11 cellular contexts compared by ENCODE assay signal in the genomic region with DNA sequence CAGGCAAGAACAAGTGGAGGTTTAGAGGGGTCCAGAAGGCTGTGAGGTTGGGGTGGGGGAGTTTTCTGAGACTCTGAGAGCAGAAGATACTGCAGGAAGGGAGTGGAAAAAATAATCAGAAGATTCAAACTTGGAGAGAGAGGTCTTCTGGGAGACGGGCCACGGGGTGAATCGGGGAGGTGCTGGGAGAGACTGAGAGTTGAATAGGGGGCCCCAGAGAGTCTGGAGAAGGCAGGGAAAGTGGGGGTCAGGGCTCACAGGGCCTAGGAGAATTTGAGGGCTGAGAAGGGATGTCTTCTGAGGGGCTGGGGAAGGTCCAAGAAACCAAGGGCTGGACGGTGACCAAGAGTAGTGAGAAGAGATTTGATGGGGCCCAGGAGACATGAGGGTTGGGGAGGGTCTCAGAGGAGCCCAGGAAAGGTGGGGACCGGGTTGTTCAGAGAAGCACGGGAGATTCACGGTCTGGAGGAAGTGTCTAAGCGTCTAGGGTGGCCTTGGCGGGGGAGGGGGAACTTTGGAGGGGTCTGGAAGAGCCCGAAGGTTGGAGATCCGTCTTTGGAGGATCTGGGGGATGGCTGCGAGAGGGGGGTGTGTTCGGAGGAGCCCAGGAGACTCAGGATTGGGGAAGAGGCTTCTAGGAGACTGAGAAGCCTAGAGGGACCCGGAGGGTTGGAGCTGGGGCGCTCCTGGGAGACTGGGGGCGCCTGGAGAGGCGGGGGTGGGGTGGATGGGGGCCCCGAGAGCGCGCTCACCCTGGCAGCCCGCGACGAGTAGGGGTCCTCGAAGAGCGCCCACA. TPM values are rescaled to one million over a fixed set of nuclear protein-coding genes. Genes with fewer than 3 reads are reported as not detected.
DNase-seq lines count a peak whose midpoint lies in the region; ATAC-seq, FAIRE-seq and TF ChIP-seq lines count a peak whose summit lies in the region.
"Had no signal": no experiment of that assay in that cellular context is flagged by ENCODE, and none has a peak within 500 bp of the region (broad histone marks: within the 10 kb centered on the region; RNA-seq: fewer than 3 reads in every experiment).

No MANE protein-coding gene starts in this region.

- POLR2A ChIA-PET in A549 (lab: Yijun Ruan, JAX), result interaction anchor here (1.3 to 1.9 kb wide), 2 partner anchors 15 to 397 kb away, joined by 6 to 8 read pairs; no protein-coding TSS in a partner anchor
- POLR2A ChIA-PET in naive thymus-derived CD8-positive, alpha-beta T cell (lab: Charles Lee), result no interaction called here

- no peak for ATAC-seq in A549
- no peak for ATAC-seq in activated T-helper 17 cell treated with anti-CD3 and anti-CD28 coated beads, Interleukin-2, amount 50 U/mL, for 72 hours (replicated peaks)
- ATAC-seq in naive thymus-derived CD8-positive, alpha-beta T cell, result no peak
- no peak for ATAC-seq in GM18505 (IDR thresholded peaks at IDR 0.05; ENCODE audit: unreplicated experiment)
- no peak for ATAC-seq in GM19328 (IDR thresholded peaks at IDR 0.05; ENCODE audit: unreplicated experiment)
- ATAC-seq in HG03196 (IDR thresholded peaks at IDR 0.05; ENCODE audit: unreplicated experiment), result no peak

- H3K27ac Mint-ChIP-seq in activated T-helper 17 cell treated with anti-CD3 and anti-CD28 coated beads, Interleukin-2, amount 50 U/mL, for 72 hours, result peak overlapping the region; percentile 1
- H3K27ac Mint-ChIP-seq in naive thymus-derived CD8-positive, alpha-beta T cell, result peak overlapping the region in 5 of 10 donors; percentile 8 to 64 (median 46)

- no peak for TF ChIP-seq RAD21 in A549 (conservative IDR thresholded peaks at IDR 0.05 in 1 of 2, IDR thresholded peaks at IDR 0.05 in 1 of 2)

- no peak for TF ChIP-seq POLR2A in A549 (IDR thresholded peaks at IDR 0.05; ENCODE audit: low read length)
- no peak for TF ChIP-seq POLR2A in GM12892 (IDR thresholded peaks at IDR 0.05; ENCODE audit: low read depth, low read length)
- TF ChIP-seq POLR2A in GM18505 (IDR thresholded peaks at IDR 0.05; ENCODE audit: borderline replicate concordance, extremely low read depth, insufficient read depth, insufficient read length), result no peak

- CTCF ChIA-PET in A549 (lab: Yijun Ruan, JAX), result interaction anchor here (0.6 to 3.0 kb wide), 41 partner anchors 9 to 394 kb away, joined by 3 to 76 read pairs (median 4); no protein-coding TSS in a partner anchor

- WGBS in A549 (ENCODE audit: missing lambda C conversion rate), result 25% methylated on average over 22 of the region's 25 CpGs

- FAIRE-seq in A549 (lab: Jason Lieb, UNC) (no peak), GM12892 (lab: Jason Lieb, UNC) (no peak)

- DNase-seq in A549 (ENCODE audit: low read depth in 1 of 2, low spot score in 1 of 2), result no peak
- peak; percentile 1 for DNase-seq in GM12892 (ENCODE audit: insufficient read length)
- DNase-seq in naive thymus-derived CD8-positive, alpha-beta T cell, result peak in 1 of 10 donors; percentile 46
- no peak for DNase-seq in ureter (ENCODE audit: low spot score)
- DNase-seq: NCI-H1092 treated with DMSO at 0.1 percent for 48 hours, NCI-H526 treated with DMSO at 0.1 percent for 48 hours, occipital lobe had no signal

- peaks cover 36% of the 10 kb centered on the region for H3K27me3 Mint-ChIP-seq in activated T-helper 17 cell treated with anti-CD3 and anti-CD28 coated beads, Interleukin-2, amount 50 U/mL, for 72 hours
- H3K27me3 Mint-ChIP-seq in naive thymus-derived CD8-positive, alpha-beta T cell, result peaks cover 17 to 76% (median 53%) of the 10 kb centered on the region in 5 donors

- H3K4me3 Mint-ChIP-seq in activated T-helper 17 cell treated with anti-CD3 and anti-CD28 coated beads, Interleukin-2, amount 50 U/mL, for 72 hours, result peak overlapping the region; percentile 65
- peak overlapping the region; percentile 13 to 76 (median 64) for H3K4me3 Mint-ChIP-seq in naive thymus-derived CD8-positive, alpha-beta T cell

- H3K4me2 ChIP-seq in A549, result peak overlapping the region; percentile 92

- TF ChIP-seq CTCF in A549 (IDR thresholded peaks at IDR 0.05), result no peak

- TF ChIP-seq EP300 in A549 (IDR thresholded peaks at IDR 0.05), result no peak

- peaks cover 35% of the 10 kb centered on the region for H3K4me1 ChIP-seq in A549

- H3K4me3 ChIP-seq in A549, result peak overlapping the region; percentile 46; the same call in 1 of the 3 replicates

- no peaks in the 10 kb centered on the region for H3K9me3 Mint-ChIP-seq in activated T-helper 17 cell treated with anti-CD3 and anti-CD28 coated beads, Interleukin-2, amount 50 U/mL, for 72 hours
- H3K9me3 Mint-ChIP-seq in naive thymus-derived CD8-positive, alpha-beta T cell, result peaks cover 0 to 24% (median 7%) of the 10 kb centered on the region in 9 donors

- no peaks in the 10 kb centered on the region for H3K9me3 ChIP-seq in A549

- H3K27ac ChIP-seq in A549, result no peak overlapping the region

- peaks cover 42% of the 10 kb centered on the region for H3K4me1 Mint-ChIP-seq in activated T-helper 17 cell treated with anti-CD3 and anti-CD28 coated beads, Interleukin-2, amount 50 U/mL, for 72 hours
- peaks cover 33 to 60% (median 51%) of the 10 kb centered on the region in 4 donors for H3K4me1 Mint-ChIP-seq in naive thymus-derived CD8-positive, alpha-beta T cell

- H3K36me3 Mint-ChIP-seq in activated T-helper 17 cell treated with anti-CD3 and anti-CD28 coated beads, Interleukin-2, amount 50 U/mL, for 72 hours (ENCODE audit: low read depth), result peaks cover 29% of the 10 kb centered on the region
- H3K36me3 Mint-ChIP-seq in naive thymus-derived CD8-positive, alpha-beta T cell, result peaks cover 0 to 12% (median 6%) of the 10 kb centered on the region in 3 donors

TF ChIP-seq in A549, 52 proteins besides CTCF, POLR2A, EP300 and RAD21 (continues in another document):
- TF ChIP-seq, protein P1, sequence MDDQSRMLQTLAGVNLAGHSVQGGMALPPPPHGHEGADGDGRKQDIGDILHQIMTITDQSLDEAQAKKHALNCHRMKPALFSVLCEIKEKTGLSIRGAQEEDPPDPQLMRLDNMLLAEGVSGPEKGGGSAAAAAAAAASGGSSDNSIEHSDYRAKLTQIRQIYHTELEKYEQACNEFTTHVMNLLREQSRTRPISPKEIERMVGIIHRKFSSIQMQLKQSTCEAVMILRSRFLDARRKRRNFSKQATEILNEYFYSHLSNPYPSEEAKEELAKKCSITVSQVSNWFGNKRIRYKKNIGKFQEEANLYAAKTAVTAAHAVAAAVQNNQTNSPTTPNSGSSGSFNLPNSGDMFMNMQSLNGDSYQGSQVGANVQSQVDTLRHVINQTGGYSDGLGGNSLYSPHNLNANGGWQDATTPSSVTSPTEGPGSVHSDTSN (IDR thresholded peaks at IDR 0.05), result no peak
- no peak for TF ChIP-seq EHF (CRISPR knock-in tag; IDR thresholded peaks at IDR 0.05)
- no peak for TF ChIP-seq RARB (CRISPR knock-in tag; IDR thresholded peaks at IDR 0.05)

RNA-seq across cellular contexts. Expression of a gene that starts 1.5 kb away (rescaled TPM):
- polyA plus RNA-seq in A549 (2011; rRNA removed), result 0.17 and 0.32 TPM in 2 replicates
- 0.30 and 0.41 TPM in 2 replicates for polyA plus RNA-seq in A549 (2012; cell fraction: cytosol; rRNA removed)
- 1.3 and 1.5 TPM in 2 replicates for polyA plus RNA-seq in A549 (2012; cell fraction: nucleus; rRNA removed)
- polyA plus RNA-seq in A549 (2017; fragmentation: RNase III; extraction: RNeasy Plus Mini Kit Qiagen cat#74134 plus additional on column Dnase treatment), result 1.0 to 1.7 TPM (median 1.4 TPM) in 3 replicates
- polyA minus RNA-seq in A549 (2011; rRNA and poly(A)+ RNA removed), result 0.54 and 0.83 TPM in 2 replicates
- polyA plus RNA-seq in GM12892 (2012; ENCODE audit: missing spikeins), result 3.0 TPM
- total RNA-seq in activated T-helper 17 cell treated with anti-CD3 and anti-CD28 coated beads, Interleukin-2, amount 50 U/mL, for 72 hours, result 10 to 100 TPM; 12.8 to 18.8 TPM
- total RNA-seq in naive thymus-derived CD8-positive, alpha-beta T cell, result under 1 TPM; 0.73 to 0.80 TPM
- polyA plus RNA-seq in naive thymus-derived CD8-positive, alpha-beta T cell, result not detected
- total RNA-seq in ureter, result 22.4 TPM

RNA-seq across cellular contexts. Expression of a gene that starts 37.8 kb away (rescaled TPM):
- polyA plus RNA-seq in A549 (2011; rRNA removed), result 1.3 and 1.7 TPM in 2 replicates
- 1.3 and 1.4 TPM in 2 replicates for polyA plus RNA-seq in A549 (2012; cell fraction: cytosol; rRNA removed)
- polyA plus RNA-seq in A549 (2012; cell fraction: nucleus; rRNA removed), result 5.7 and 7.2 TPM in 2 replicates
- polyA plus RNA-seq in A549 (2017; fragmentation: RNase III; extraction: RNeasy Plus Mini Kit Qiagen cat#74134 plus additional on column Dnase treatment), result 1.5 to 2.0 TPM (median 1.7 TPM) in 3 replicates
- 1.2 and 1.8 TPM in 2 replicates for polyA minus RNA-seq in A549 (2011; rRNA and poly(A)+ RNA removed)
- polyA plus RNA-seq in GM12892 (2012; ENCODE audit: missing spikeins), result 2.3 TPM
- total RNA-seq in activated T-helper 17 cell treated with anti-CD3 and anti-CD28 coated beads, Interleukin-2, amount 50 U/mL, for 72 hours, result 10 to 100 TPM; 54.6 to 86.0 TPM
- total RNA-seq in naive thymus-derived CD8-positive, alpha-beta T cell, result 1 to 10 TPM; 6.4 to 9.7 TPM
- polyA plus RNA-seq in naive thymus-derived CD8-positive, alpha-beta T cell, result 1 to 10 TPM in 2 of 3 donors, under 1 TPM in 1; 0.37 to 2.0 (median 1.3) TPM
- total RNA-seq in ureter, result 1.1 TPM

RNA-seq across cellular contexts. Expression of a gene that starts 48.6 kb away (rescaled TPM):
- 39.2 and 39.3 TPM in 2 replicates for polyA plus RNA-seq in A549 (2011; rRNA removed)
- 66.5 and 83.6 TPM in 2 replicates for polyA plus RNA-seq in A549 (2012; cell fraction: cytosol; rRNA removed)
- 131 and 169 TPM in 2 replicates for polyA plus RNA-seq in A549 (2012; cell fraction: nucleus; rRNA removed)
- 52.5 to 69.7 TPM (median 67.0 TPM) in 3 replicates for polyA plus RNA-seq in A549 (2017; fragmentation: RNase III; extraction: RNeasy Plus Mini Kit Qiagen cat#74134 plus additional on column Dnase treatment)
- polyA minus RNA-seq in A549 (2011; rRNA and poly(A)+ RNA removed), result 44.5 and 46.1 TPM in 2 replicates
- 16.3 TPM for polyA plus RNA-seq in GM12892 (2012; ENCODE audit: missing spikeins)
- total RNA-seq in activated T-helper 17 cell treated with anti-CD3 and anti-CD28 coated beads, Interleukin-2, amount 50 U/mL, for 72 hours, result 10 to 100 TPM; 58.3 to 81.3 TPM
- total RNA-seq in naive thymus-derived CD8-positive, alpha-beta T cell, result 100 to 1,000 TPM; 106 to 107 TPM
- 100 to 1,000 TPM in 1 of 3 donors, 10 to 100 TPM in 2; 69.6 to 100 (median 86.7) TPM for polyA plus RNA-seq in naive thymus-derived CD8-positive, alpha-beta T cell
- 64.5 TPM for total RNA-seq in ureter

RNA-seq across cellular contexts. Expression of a gene that starts 56.5 kb away (rescaled TPM):
- polyA plus RNA-seq in A549 (2011; rRNA removed) (24.2 and 26.1 TPM in 2 replicates), A549 (2017; fragmentation: RNase III; extraction: RNeasy Plus Mini Kit Qiagen cat#74134 plus additional on column Dnase treatment) (84.9 to 88.8 TPM (median 88.0 TPM) in 3 replicates)
- polyA plus RNA-seq in A549 (2012; cell fraction: cytosol; rRNA removed), result 133 and 174 TPM in 2 replicates
- 513 and 742 TPM in 2 replicates for polyA plus RNA-seq in A549 (2012; cell fraction: nucleus; rRNA removed)
- 32.4 and 73.2 TPM in 2 replicates for polyA minus RNA-seq in A549 (2011; rRNA and poly(A)+ RNA removed)
- 28.7 TPM for polyA plus RNA-seq in GM12892 (2012; ENCODE audit: missing spikeins)
- total RNA-seq in activated T-helper 17 cell treated with anti-CD3 and anti-CD28 coated beads, Interleukin-2, amount 50 U/mL, for 72 hours, result 100 to 1,000 TPM; 146 to 202 TPM
- total RNA-seq in naive thymus-derived CD8-positive, alpha-beta T cell, result 10 to 100 TPM; 38.4 to 40.8 TPM
- 10 to 100 TPM; 26.0 to 34.4 (median 33.8) TPM for polyA plus RNA-seq in naive thymus-derived CD8-positive, alpha-beta T cell
- 17.0 TPM for total RNA-seq in ureter

Comparison
In these comparisons a context has a peak if more than half of its experiments do, and no peak if none do; other contexts are left out.
1. RNA of a gene that starts 1.5 kb away (total RNA-seq): 22.4 TPM in ureter (single experiment) and 12.8 to 18.8 TPM in activated T-helper 17 cell treated with anti-CD3 and anti-CD28 coated beads, Interleukin-2, amount 50 U/mL, for 72 hours; 0.73 to 0.80 TPM in naive thymus-derived CD8-positive, alpha-beta T cell; every median in the first group is over 4 times any median in the second.
2. RNA of a gene that starts 37.8 kb away (total RNA-seq): 54.6 to 86.0 TPM in activated T-helper 17 cell treated with anti-CD3 and anti-CD28 coated beads, Interleukin-2, amount 50 U/mL, for 72 hours; 6.4 to 9.7 TPM in naive thymus-derived CD8-positive, alpha-beta T cell and 1.1 TPM in ureter (single experiment); every median in the first group is over 4 times any median in the second.